ENCODE assay signal across 10 cellular contexts in genomic region chr11:3949132-3949531, GRCh38.
A peak's percentile ranks its signal among the peaks of the same experiment; 100 is the strongest.
DNase-seq lines count a peak whose midpoint lies in the region; ATAC-seq and TF ChIP-seq lines count a peak whose summit lies in the region.
"Had no signal": no experiment of that assay in that cellular context is flagged by ENCODE, and none has a peak within 500 bp of the region (broad histone marks: within the 10 kb centered on the region; RNA-seq: fewer than 3 reads in every experiment).

No MANE protein-coding gene starts in this region.

- no peaks in the 10 kb centered on the region for H3K27me3 Mint-ChIP-seq in naive thymus-derived CD4-positive, alpha-beta T cell
- no peaks in the 10 kb centered on the region for H3K27me3 Mint-ChIP-seq in mesothelial cell of epicardium (ENCODE audit: low read depth)

- POLR2A ChIA-PET in naive thymus-derived CD4-positive, alpha-beta T cell (lab: Charles Lee), result interaction anchor here (1.0 to 9.8 kb wide), 6 partner anchors 11 to 111 kb away, joined by 3 to 86 read pairs (median 10); partner anchors contain the start of gene STIM1

- peak; percentile 88 for DNase-seq in MV-4-11 (lab: John Stamatoyannopoulos, UW)
- peak in 6 of 9 donors; percentile 20 to 45 (median 28) for DNase-seq in naive thymus-derived CD4-positive, alpha-beta T cell
- no peak for DNase-seq in mesothelial cell of epicardium (ENCODE audit: low spot score in 2 of 2, unreplicated experiment in 2 of 2)
- DNase-seq in NCI-H146 treated with DMSO at 0.1 percent for 48 hours (lab: John Stamatoyannopoulos, UW; ENCODE audit: unreplicated experiment), result no peak
- DNase-seq in GM03348 (ENCODE audit: low spot score), result no peak
- DNase-seq in Right ventricle myocardium superior, result no peak
- DNase-seq: body of pancreas, kidney glomerular epithelial cell had no signal

- H3K9me3 Mint-ChIP-seq in naive thymus-derived CD4-positive, alpha-beta T cell, result peaks cover 0 to 8% (median 0%) of the 10 kb centered on the region in 11 donors
- H3K9me3 Mint-ChIP-seq in mesothelial cell of epicardium, result no peaks in the 10 kb centered on the region

- no peaks in the 10 kb centered on the region for H3K27me3 ChIP-seq in naive thymus-derived CD4-positive, alpha-beta T cell (ENCODE audit: control insufficient read depth in 2 of 2, insufficient read depth in 2 of 2, low read length in 2 of 2)
- H3K27me3 ChIP-seq: body of pancreas had no signal

- H3K9me3 ChIP-seq in naive thymus-derived CD4-positive, alpha-beta T cell (ENCODE audit: control insufficient read depth in 2 of 3, low read length in 3 of 3), result no peaks in the 10 kb centered on the region
- H3K9me3 ChIP-seq: body of pancreas had no signal

- H3K4me1 ChIP-seq in naive thymus-derived CD4-positive, alpha-beta T cell (ENCODE audit: control insufficient read depth in 2 of 2, insufficient read depth in 2 of 2, low read length in 2 of 2), result peaks cover 91 to 95% of the 10 kb centered on the region in 2 donors

- CTCF ChIA-PET in naive thymus-derived CD4-positive, alpha-beta T cell (lab: Charles Lee), result no interaction called here

- peaks cover 80 to 98% (median 97%) of the 10 kb centered on the region in 7 donors for H3K4me1 Mint-ChIP-seq in naive thymus-derived CD4-positive, alpha-beta T cell
- H3K4me1 Mint-ChIP-seq in mesothelial cell of epicardium, result peaks cover 15% of the 10 kb centered on the region

- peaks cover 3 to 60% (median 20%) of the 10 kb centered on the region in 5 donors for H3K36me3 Mint-ChIP-seq in naive thymus-derived CD4-positive, alpha-beta T cell
- no peaks in the 10 kb centered on the region for H3K36me3 Mint-ChIP-seq in mesothelial cell of epicardium

- intact Hi-C loops in naive thymus-derived CD4-positive, alpha-beta T cell (cut with micrococcal nuclease), result loop anchor here in 1 of 2 donors (5.0 kb wide), 1 partner anchor 143 kb away; the partner anchor contains the start of gene RRM1
- intact Hi-C loops in Right ventricle myocardium superior (cut with DNase I), result loop anchor here (10.0 kb wide), 1 partner anchor 94 kb away; the partner anchor contains the start of gene STIM1

- peak overlapping the region; percentile 14 for H3K4me3 ChIP-seq in naive thymus-derived CD4-positive, alpha-beta T cell (ENCODE audit: low read length)
- H3K4me3 ChIP-seq: body of pancreas had no signal

- no peak for TF ChIP-seq CTCF in mesothelial cell of epicardium (IDR thresholded peaks at IDR 0.05; ENCODE audit: unreplicated experiment)

- H3K27ac ChIP-seq in naive thymus-derived CD4-positive, alpha-beta T cell (ENCODE audit: low read depth, low read length), result peak overlapping the region; percentile 65
- H3K27ac ChIP-seq: body of pancreas had no signal

- ATAC-seq in GM18868 (IDR thresholded peaks at IDR 0.05; ENCODE audit: unreplicated experiment), result peak; percentile 90
- ATAC-seq in HG02642 (IDR thresholded peaks at IDR 0.05; ENCODE audit: poor library complexity, unreplicated experiment), result peak; percentile 71
- ATAC-seq in naive thymus-derived CD4-positive, alpha-beta T cell, result peak; percentile 35
- ATAC-seq in Right ventricle myocardium superior (ENCODE audit: poor library complexity), result no peak
- ATAC-seq: body of pancreas had no signal

- peaks cover 0 to 2% (median 0%) of the 10 kb centered on the region in 3 experiments for H3K36me3 ChIP-seq in naive thymus-derived CD4-positive, alpha-beta T cell (ENCODE audit: control insufficient read depth in 2 of 3, insufficient read depth in 3 of 3, low read length in 3 of 3)

- peak overlapping the region; percentile 53 to 82 (median 74) for H3K4me3 Mint-ChIP-seq in naive thymus-derived CD4-positive, alpha-beta T cell
- no peak overlapping the region for H3K4me3 Mint-ChIP-seq in mesothelial cell of epicardium

- H3K27ac Mint-ChIP-seq in naive thymus-derived CD4-positive, alpha-beta T cell, result peak overlapping the region; percentile 91 to 99 (median 95)
- no peak overlapping the region for H3K27ac Mint-ChIP-seq in mesothelial cell of epicardium

Comparison
In these comparisons a context has a peak if more than half of its experiments do, and no peak if none do; other contexts are left out.
1. DNase-seq: peak in MV-4-11 (single experiment) and naive thymus-derived CD4-positive, alpha-beta T cell (6 of 9); none in mesothelial cell of epicardium (0 of 2), NCI-H146 treated with DMSO at 0.1 percent for 48 hours (single experiment), GM03348 (single experiment) and Right ventricle myocardium superior (single experiment).